ENCODE assay signal across 1 cellular context in genomic region chr9:5843450-5844249, GRCh38.
A peak's percentile ranks its signal among the peaks of the same experiment; 100 is the strongest.
TF ChIP-seq lines count a peak whose summit lies in the region.

No MANE protein-coding gene starts in this region.

TF ChIP-seq in HepG2, 621 proteins besides CTCF, POLR2A, EP300 and RAD21 (continued from another document and continues in another):
- TF ChIP-seq AHDC1 (CRISPR knock-in tag; IDR thresholded peaks at IDR 0.05; ENCODE audit: borderline replicate concordance) (peak; percentile 40; the same call in 1 of the 2 replicates), CSRNP1 (CRISPR knock-in tag; IDR thresholded peaks at IDR 0.05) (no peak), ZBTB4 (CRISPR knock-in tag; IDR thresholded peaks at IDR 0.05; ENCODE audit: borderline replicate concordance) (no peak), KDM5B (CRISPR knock-in tag; IDR thresholded peaks at IDR 0.05; ENCODE audit: borderline replicate concordance) (no peak), AHR (CRISPR knock-in tag; IDR thresholded peaks at IDR 0.05) (no peak), SNAPC2 (CRISPR knock-in tag; IDR thresholded peaks at IDR 0.05) (peak; percentile 87), FOXK2 (IDR thresholded peaks at IDR 0.05) (no peak), ZNF446 (CRISPR knock-in tag; IDR thresholded peaks at IDR 0.05) (no peak), ZFP90 (CRISPR knock-in tag; IDR thresholded peaks at IDR 0.05; ENCODE audit: borderline replicate concordance) (no peak), HCFC1 (IDR thresholded peaks at IDR 0.05; ENCODE audit: low read depth, low read length) (no peak), CEBPG (CRISPR knock-in tag; IDR thresholded peaks at IDR 0.05) (peak; percentile 26; the same call in 1 of the 2 replicates), ZNF891 (CRISPR knock-in tag; IDR thresholded peaks at IDR 0.05) (no peak), NR0B2 (CRISPR knock-in tag; IDR thresholded peaks at IDR 0.05) (no peak), POLR2G (IDR thresholded peaks at IDR 0.05; ENCODE audit: low read depth, low read length) (peak; percentile 59), GTF3A (CRISPR knock-in tag; conservative IDR thresholded peaks at IDR 0.05) (no peak), PAX8 (CRISPR knock-in tag; IDR thresholded peaks at IDR 0.05; ENCODE audit: borderline replicate concordance) (no peak), PHF20 (CRISPR knock-in tag; IDR thresholded peaks at IDR 0.05) (no peak), AGO2 (optimal IDR thresholded peaks at IDR 0.05; ENCODE audit: low read depth, low read length) (no peak), ZNF17 (CRISPR knock-in tag; IDR thresholded peaks at IDR 0.05) (no peak), ZBTB21 (CRISPR knock-in tag; IDR thresholded peaks at IDR 0.05) (no peak), BCL3 (CRISPR knock-in tag; IDR thresholded peaks at IDR 0.05) (no peak), ZNF530 (CRISPR knock-in tag; IDR thresholded peaks at IDR 0.05; ENCODE audit: low read depth) (no peak), KLF12 (CRISPR knock-in tag; IDR thresholded peaks at IDR 0.05; ENCODE audit: borderline replicate concordance) (no peak), SAFB2 (CRISPR knock-in tag; IDR thresholded peaks at IDR 0.05; ENCODE audit: borderline replicate concordance, low read depth) (no peak), GABPA (IDR thresholded peaks at IDR 0.05; ENCODE audit: low read depth, low read length) (no peak), GABPA (CRISPR knock-in tag; IDR thresholded peaks at IDR 0.05; ENCODE audit: low read depth) (peak; percentile 58), ZNF724P (CRISPR knock-in tag; IDR thresholded peaks at IDR 0.05; ENCODE audit: borderline replicate concordance) (no peak), FOXM1 (CRISPR knock-in tag; IDR thresholded peaks at IDR 0.05) (no peak), GFI1 (CRISPR knock-in tag; IDR thresholded peaks at IDR 0.05; ENCODE audit: borderline replicate concordance) (peak; percentile 77), CREB3 (CRISPR knock-in tag; IDR thresholded peaks at IDR 0.05) (no peak), ATAD3A (CRISPR knock-in tag; IDR thresholded peaks at IDR 0.05) (no peak), IKZF5 (CRISPR knock-in tag; IDR thresholded peaks at IDR 0.05) (0 out of 2 replicates have a peak, but pooled peaks have one; percentile 21), ZNF263 (CRISPR knock-in tag; IDR thresholded peaks at IDR 0.05) (peak; percentile 94), ZNF710 (CRISPR knock-in tag; IDR thresholded peaks at IDR 0.05; ENCODE audit: borderline replicate concordance) (no peak), ZKSCAN1 (IDR thresholded peaks at IDR 0.05; ENCODE audit: low read length) (no peak), ZNF180 (CRISPR knock-in tag; IDR thresholded peaks at IDR 0.05; ENCODE audit: borderline replicate concordance, low read depth) (no peak), ISX (CRISPR knock-in tag; conservative IDR thresholded peaks at IDR 0.05) (no peak), SP5 (CRISPR knock-in tag; IDR thresholded peaks at IDR 0.05; ENCODE audit: borderline replicate concordance, low read depth) (peak; percentile 39; the same call in 1 of the 2 replicates), KLF9 (CRISPR knock-in tag; IDR thresholded peaks at IDR 0.05; ENCODE audit: low read depth) (no peak), ZNF7 (CRISPR knock-in tag; IDR thresholded peaks at IDR 0.05) (no peak), TEF (CRISPR knock-in tag; IDR thresholded peaks at IDR 0.05) (no peak), ZNF780A (CRISPR knock-in tag; IDR thresholded peaks at IDR 0.05) (no peak), HOXA9 (CRISPR knock-in tag; IDR thresholded peaks at IDR 0.05; ENCODE audit: borderline replicate concordance) (no peak), ZBTB14 (CRISPR knock-in tag; IDR thresholded peaks at IDR 0.05) (no peak)
